ENCODE assay signal across 8 cellular contexts in genomic region chr21:31335957-31336738, GRCh38. TPM values are rescaled to one million over a fixed set of nuclear protein-coding genes. Genes with fewer than 3 reads are reported as not detected.
DNase-seq lines count a peak whose midpoint lies in the region; ATAC-seq and TF ChIP-seq lines count a peak whose summit lies in the region.

No MANE protein-coding gene starts in this region.

- H3K27me3 ChIP-seq in gastroesophageal sphincter: peaks cover 34% of the 10 kb centered on the region
- H3K27me3 ChIP-seq in colonic mucosa: no peaks in the 10 kb centered on the region

- H3K9ac ChIP-seq in colonic mucosa (ENCODE audit: low read depth in 2 of 2, low read length in 2 of 2): no peak overlapping the region

- H3K36me3 ChIP-seq in gastroesophageal sphincter (no peaks in the 10 kb centered on the region), colonic mucosa (no peaks in the 10 kb centered on the region)

- no peak for TF ChIP-seq POLR2A in gastroesophageal sphincter (IDR thresholded peaks at IDR 0.05)

- H3K4me1 ChIP-seq in gastroesophageal sphincter (no peaks in the 10 kb centered on the region), colonic mucosa (no peaks in the 10 kb centered on the region)

- TF ChIP-seq CTCF in VCaP (conservative IDR thresholded peaks at IDR 0.05) (no peak), gastroesophageal sphincter (IDR thresholded peaks at IDR 0.05) (no peak), colonic mucosa (IDR thresholded peaks at IDR 0.05) (no peak)

- H3K4me3 ChIP-seq in gastroesophageal sphincter: no peak overlapping the region
- H3K4me3 ChIP-seq in colonic mucosa: no peak overlapping the region

- WGBS in gastroesophageal sphincter (ENCODE audit: low coverage in 1 of 2), 2 donors: 78 to 81% methylated on average over 4 to 10 of the region's 12 CpGs

- TF ChIP-seq EP300 in gastroesophageal sphincter (IDR thresholded peaks at IDR 0.05): no peak

- intact Hi-C loops in colonic mucosa (cut with DNase I): no loop called here

- peak overlapping the region; percentile 78; the same call in 1 of the 2 replicates for H3K27ac ChIP-seq in VCaP
- no peak overlapping the region for H3K27ac ChIP-seq in gastroesophageal sphincter
- H3K27ac ChIP-seq in temporal lobe (ENCODE audit: low read depth, low read length): peak overlapping the region; percentile 59
- no peak overlapping the region for H3K27ac ChIP-seq in colonic mucosa

- ATAC-seq in gastroesophageal sphincter (peak; percentile 82), GM18873 (IDR thresholded peaks at IDR 0.05; ENCODE audit: low FRiP score, unreplicated experiment) (no peak)

- H3K9me3 ChIP-seq in gastroesophageal sphincter (no peaks in the 10 kb centered on the region), colonic mucosa (no peaks in the 10 kb centered on the region)

- DNase-seq in stimulated activated CD4-positive, alpha-beta T cell treated with anti-CD3 and anti-CD28 coated beads, Interleukin-15, amount 100 ng/mL, for 24 hours: peak; percentile 53
- DNase-seq in stimulated activated CD4-positive, alpha-beta T cell treated with anti-CD3 and anti-CD28 coated beads, Interleukin-2, amount 100 ng/mL, for 48 hours: no peak
- no peak for DNase-seq in ureter (ENCODE audit: low spot score)
- DNase-seq in colonic mucosa: no peak

RNA-seq across cellular contexts. Expression of gene TIAM1, which starts 7.9 kb away (rescaled TPM):
- total RNA-seq in gastroesophageal sphincter (10 to 100 TPM in 1 of 4 donors, 1 to 10 TPM in 3; 2.6 to 11.0 (median 6.9) TPM), temporal lobe (24.3 TPM), ureter (94.2 TPM), colonic mucosa (1 to 10 TPM; 5.7 to 5.8 TPM)

Comparison
In these comparisons a context has a peak if more than half of its experiments do, and no peak if none do; other contexts are left out.
1. H3K27ac ChIP-seq: peak in VCaP (single experiment) and temporal lobe (single experiment); none in gastroesophageal sphincter (0 of 4) and colonic mucosa (single experiment).